ENCODE assay signal across 9 cellular contexts in the genomic region with DNA sequence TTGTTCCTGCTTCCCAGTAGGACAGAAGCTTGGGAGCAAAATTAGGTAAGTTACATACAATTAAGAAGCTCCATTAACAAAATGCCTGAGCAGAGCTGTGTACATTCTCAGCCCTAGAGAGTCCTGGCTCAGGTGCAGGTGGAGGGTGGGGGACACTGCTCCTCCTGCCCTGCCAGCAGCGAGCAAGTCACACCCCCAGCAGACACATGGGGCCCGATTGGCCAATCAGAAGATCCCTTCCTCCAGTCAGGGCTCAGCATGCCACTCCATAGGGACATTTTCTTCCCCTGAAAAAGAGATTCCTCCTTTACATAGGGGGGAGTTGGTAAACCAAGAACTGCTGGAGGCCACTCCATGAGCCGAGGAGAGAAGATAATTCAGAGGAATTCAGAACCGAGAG.
DNase-seq lines count a peak whose midpoint lies in the region; ATAC-seq and FAIRE-seq lines count a peak whose summit lies in the region.
"Had no signal": no experiment of that assay in that cellular context is flagged by ENCODE, and none has a peak within 500 bp of the region (broad histone marks: within the 10 kb centered on the region; RNA-seq: fewer than 3 reads in every experiment).

No MANE protein-coding gene starts in this region.

- no peak overlapping the region for H3K18ac ChIP-seq in neuronal stem cell (ENCODE audit: low read length)

- no peak overlapping the region for H3K14ac ChIP-seq in neuronal stem cell (ENCODE audit: low read length)

- H3K4me1 ChIP-seq in iPS-18a (ENCODE audit: control insufficient read depth, low read depth, low read length) (peaks cover 17% of the 10 kb centered on the region), neuronal stem cell (ENCODE audit: control insufficient read depth in 2 of 2, insufficient read depth in 1 of 2, low read depth in 1 of 2, low read length in 2 of 2) (peaks cover 0 to 16% of the 10 kb centered on the region in 2 donors)

- FAIRE-seq in HTR-8/SVneo (lab: Jason Lieb, UNC): no peak

- H3K9me3 ChIP-seq in iPS-18a (ENCODE audit: control insufficient read depth, low read depth, low read length) (no peaks in the 10 kb centered on the region), neuronal stem cell (replicated peaks in 1 of 2; ENCODE audit: control insufficient read depth in 2 of 2, insufficient read depth in 1 of 2, low read depth in 1 of 2, low read length in 2 of 2) (peaks cover 5 to 10% of the 10 kb centered on the region in 2 donors)

- no peak overlapping the region for H3K4ac ChIP-seq in neuronal stem cell (ENCODE audit: low read length)

- no peak overlapping the region for H3K23ac ChIP-seq in neuronal stem cell (ENCODE audit: low read depth, low read length, poor library complexity)

- H3K4me2 ChIP-seq in neuronal stem cell (ENCODE audit: insufficient read depth, low read length, poor library complexity, severe bottlenecking): no peak overlapping the region

- H4K91ac ChIP-seq in neuronal stem cell (ENCODE audit: low read depth, low read length, poor library complexity): no peak overlapping the region

- H3K27me3 ChIP-seq in iPS-18a (ENCODE audit: control insufficient read depth, insufficient read depth, low read length): no peaks in the 10 kb centered on the region
- no peaks in the 10 kb centered on the region for H3K27me3 ChIP-seq in neuronal stem cell (ENCODE audit: control insufficient read depth in 3 of 3, insufficient read depth in 3 of 3, low read depth in 1 of 3, low read length in 3 of 3)

- H3K4me3 ChIP-seq in iPS-18a (ENCODE audit: low read length): peak overlapping the region; percentile 7
- H3K4me3 ChIP-seq in neuronal stem cell (ENCODE audit: low read length in 2 of 2): no peak overlapping the region

- no peak overlapping the region for H2AK5ac ChIP-seq in neuronal stem cell (ENCODE audit: low read depth, low read length)

- no peak overlapping the region for H2BK12ac ChIP-seq in neuronal stem cell (ENCODE audit: low read length)

- no peaks in the 10 kb centered on the region for H3K79me1 ChIP-seq in neuronal stem cell (ENCODE audit: low read depth, low read length)

- H2AFZ ChIP-seq in neuronal stem cell (ENCODE audit: low read length): no peak overlapping the region

- WGBS in neuronal stem cell (ENCODE audit: extremely low coverage in 2 of 2, insufficient read length in 2 of 2, insufficient replicate concordance in 1 of 2), 2 donors: no CpG with 5 or more reads among the region's 4 CpGs

- H2BK5ac ChIP-seq in neuronal stem cell (ENCODE audit: low read length): no peak overlapping the region

- H4K8ac ChIP-seq in neuronal stem cell (ENCODE audit: low read depth, low read length): no peak overlapping the region

- H3K36me3 ChIP-seq in iPS-18a (ENCODE audit: control insufficient read depth, low read depth, low read length) (no peaks in the 10 kb centered on the region), neuronal stem cell (replicated peaks in 1 of 2; ENCODE audit: control insufficient read depth in 2 of 2, insufficient read depth in 2 of 2, low read length in 2 of 2) (no peaks in the 10 kb centered on the region)

- no peak overlapping the region for H3K27ac ChIP-seq in iPS-18a (ENCODE audit: low read length)
- H3K27ac ChIP-seq in neuronal stem cell (replicated peaks; ENCODE audit: low read length): no peak overlapping the region

- H2BK15ac ChIP-seq in neuronal stem cell (ENCODE audit: low read length): no peak overlapping the region

- no peak for ATAC-seq in HG03139 (IDR thresholded peaks at IDR 0.05; ENCODE audit: unreplicated experiment)
- no peak for ATAC-seq in GM21381 (IDR thresholded peaks at IDR 0.05; ENCODE audit: unreplicated experiment)

- H3K9ac ChIP-seq in iPS-18a (ENCODE audit: low read length) (no peak overlapping the region), neuronal stem cell (ENCODE audit: low read depth, low read length, poor library complexity) (no peak overlapping the region)

- H2BK120ac ChIP-seq in neuronal stem cell (ENCODE audit: low read depth, low read length): no peak overlapping the region

- DNase-seq in 8988T (peak; percentile 68), HTR-8/SVneo (ENCODE audit: insufficient read length, low spot score) (peak; percentile 54), RPMI8226 (peak; percentile 49), globus pallidus (ENCODE audit: low spot score) (no peak), neuronal stem cell (ENCODE audit: low spot score) (no peak)
- DNase-seq: foreskin fibroblast had no signal

Comparison
In these comparisons a context has a peak if more than half of its experiments do, and no peak if none do; other contexts are left out.
1. DNase-seq: peak in 8988T (single experiment), HTR-8/SVneo (single experiment) and RPMI8226 (single experiment); none in globus pallidus (single experiment) and neuronal stem cell (single experiment).